In the genomic region with DNA sequence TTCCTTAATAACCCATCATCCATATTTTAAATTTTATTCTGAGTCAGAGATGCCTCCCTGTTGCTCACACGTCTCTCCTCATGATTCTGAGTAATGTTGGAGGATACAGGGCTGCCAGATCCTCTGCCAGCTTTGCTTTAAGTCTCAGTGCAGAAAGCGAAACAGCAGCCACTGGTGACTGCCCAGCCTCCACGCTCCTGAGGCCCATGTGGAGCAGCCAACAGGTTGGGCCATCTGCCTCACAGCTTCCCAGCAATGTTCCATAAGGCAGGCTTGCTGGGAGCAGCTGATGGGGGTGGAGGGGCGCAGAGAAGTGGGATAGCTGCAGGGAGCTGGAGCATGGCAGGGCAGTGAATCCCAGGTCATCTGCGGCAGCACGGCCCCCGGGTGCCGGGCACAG, we compare ENCODE assay signal across 2 cellular contexts.
TF ChIP-seq lines count a peak whose summit lies in the region.

No MANE protein-coding gene starts in this region.

TF ChIP-seq in SK-N-SH, 30 proteins besides CTCF, POLR2A, EP300 and RAD21 (continued from another document):
- TF ChIP-seq FOSL2 (IDR thresholded peaks at IDR 0.05; ENCODE audit: borderline replicate concordance, low read depth) (no peak), USF1 (IDR thresholded peaks at IDR 0.05; ENCODE audit: borderline replicate concordance, low read depth) (no peak), GABPA (IDR thresholded peaks at IDR 0.05; ENCODE audit: low read depth) (no peak), SMC3 (IDR thresholded peaks at IDR 0.05; ENCODE audit: low read depth, low read length) (no peak), FOXJ3 (CRISPR knock-in tag; IDR thresholded peaks at IDR 0.05) (no peak), REST (IDR thresholded peaks at IDR 0.05; ENCODE audit: low read depth, low read length) (no peak)

TF ChIP-seq in SK-N-SH treated with all-trans-retinoic acid at 6 μM for 48 hours, 23 proteins besides CTCF, POLR2A, EP300 and RAD21 (continued from another document):
- TF ChIP-seq PATZ1 (CRISPR knock-in tag; IDR thresholded peaks at IDR 0.05; ENCODE audit: borderline replicate concordance) (no peak), ISL1 (CRISPR knock-in tag; IDR thresholded peaks at IDR 0.05) (no peak), ZNF565 (CRISPR knock-in tag; conservative IDR thresholded peaks at IDR 0.05; ENCODE audit: low read depth) (no peak), ZFP3 (CRISPR knock-in tag; IDR thresholded peaks at IDR 0.05) (no peak), ZC3H10 (CRISPR knock-in tag; IDR thresholded peaks at IDR 0.05) (no peak), ZNF70 (CRISPR knock-in tag; IDR thresholded peaks at IDR 0.05) (no peak), TSHZ2 (CRISPR knock-in tag; IDR thresholded peaks at IDR 0.05) (no peak), ARNTL (CRISPR knock-in tag; IDR thresholded peaks at IDR 0.05; ENCODE audit: borderline replicate concordance, low read depth) (no peak), CREB5 (CRISPR knock-in tag; IDR thresholded peaks at IDR 0.05; ENCODE audit: low read depth) (no peak), ZFP30 (CRISPR knock-in tag; IDR thresholded peaks at IDR 0.05) (no peak), BACH2 (CRISPR knock-in tag; IDR thresholded peaks at IDR 0.05; ENCODE audit: borderline replicate concordance) (no peak), POU6F1 (CRISPR knock-in tag; IDR thresholded peaks at IDR 0.05; ENCODE audit: borderline replicate concordance, low read depth) (no peak), ESRRG (CRISPR knock-in tag; IDR thresholded peaks at IDR 0.05) (no peak)
